13 cellular contexts compared by ENCODE assay signal in genomic region chr19:3697671-3698385, GRCh38. TPM values are rescaled to one million over a fixed set of nuclear protein-coding genes. Genes with fewer than 3 reads are reported as not detected.
DNase-seq lines count a peak whose midpoint lies in the region; ATAC-seq, FAIRE-seq and TF ChIP-seq lines count a peak whose summit lies in the region.
"Had no signal": no experiment of that assay in that cellular context is flagged by ENCODE, and none has a peak within 500 bp of the region (broad histone marks: within the 10 kb centered on the region; RNA-seq: fewer than 3 reads in every experiment).

No MANE protein-coding gene starts in this region.

- TF ChIP-seq RAD21 in K562 (CRISPR knock-in tag; conservative IDR thresholded peaks at IDR 0.05 in 1 of 2, IDR thresholded peaks at IDR 0.05 in 1 of 2): no peak

- TF ChIP-seq EP300 in K562 (IDR thresholded peaks at IDR 0.05; ENCODE audit: low read length): no peak

- POLR2A ChIA-PET in K562 (lab: Yijun Ruan, JAX): interaction anchor here (0.7 to 1.5 kb wide), 8 partner anchors 12 to 103 kb away, joined by 3 to 8 read pairs (median 4); no protein-coding TSS in a partner anchor
- POLR2A ChIA-PET in naive thymus-derived CD4-positive, alpha-beta T cell (lab: Charles Lee): interaction anchor here (5.8 kb wide), 1 partner anchor 9 kb away, joined by 79 read pairs; no protein-coding TSS in a partner anchor

- no peaks in the 10 kb centered on the region for H3K36me3 Mint-ChIP-seq in stimulated activated naive CD8-positive, alpha-beta T cell treated with anti-CD3 and anti-CD28 coated beads, Interleukin-15, Interleukin-2, amounts not matched to agents 100 ng/mL and 50 ng/mL, for 24 hours (ENCODE audit: low read depth)
- H3K36me3 Mint-ChIP-seq in naive thymus-derived CD4-positive, alpha-beta T cell: peaks cover 0 to under 1% (median 0%) of the 10 kb centered on the region in 5 donors

- H3K27me3 Mint-ChIP-seq in stimulated activated naive CD8-positive, alpha-beta T cell treated with anti-CD3 and anti-CD28 coated beads, Interleukin-15, Interleukin-2, amounts not matched to agents 100 ng/mL and 50 ng/mL, for 24 hours: no peaks in the 10 kb centered on the region
- no peaks in the 10 kb centered on the region for H3K27me3 Mint-ChIP-seq in naive thymus-derived CD4-positive, alpha-beta T cell

- no peaks in the 10 kb centered on the region; the same call in 1 of the 2 replicates for H3K9me3 ChIP-seq in K562 (replicated peaks; ENCODE audit: control insufficient read depth, insufficient read depth, low read depth, low read length)
- H3K9me3 ChIP-seq in naive thymus-derived CD4-positive, alpha-beta T cell (ENCODE audit: control insufficient read depth in 2 of 3, low read length in 3 of 3): no peaks in the 10 kb centered on the region
- no peaks in the 10 kb centered on the region for H3K9me3 ChIP-seq in aorta (ENCODE audit: control insufficient read depth, low read length)
- H3K9me3 ChIP-seq: psoas muscle had no signal

- no peak overlapping the region for H2AFZ ChIP-seq in K562 (ENCODE audit: low read depth, low read length)

- H3K4me3 Mint-ChIP-seq in stimulated activated naive CD8-positive, alpha-beta T cell treated with anti-CD3 and anti-CD28 coated beads, Interleukin-15, Interleukin-2, amounts not matched to agents 100 ng/mL and 50 ng/mL, for 24 hours: peak overlapping the region; percentile 91
- H3K4me3 Mint-ChIP-seq in naive thymus-derived CD4-positive, alpha-beta T cell: peak overlapping the region; percentile 32 to 97 (median 81)

- H3K36me3 ChIP-seq in K562 (ENCODE audit: control insufficient read depth, insufficient read depth, low read length): peaks cover 6% of the 10 kb centered on the region; the same call in 1 of the 3 replicates
- peaks cover 0 to 4% (median 0%) of the 10 kb centered on the region in 3 experiments for H3K36me3 ChIP-seq in naive thymus-derived CD4-positive, alpha-beta T cell (ENCODE audit: control insufficient read depth in 2 of 3, insufficient read depth in 3 of 3, low read length in 3 of 3)
- H3K36me3 ChIP-seq in aorta (ENCODE audit: control insufficient read depth in 1 of 2, insufficient read depth in 2 of 2, low read length in 1 of 2): no peaks in the 10 kb centered on the region

- peaks cover 60% of the 10 kb centered on the region for H3K79me2 ChIP-seq in K562 (ENCODE audit: control insufficient read depth, insufficient read depth, low read length)

- TF ChIP-seq POLR2A in K562 (conservative IDR thresholded peaks at IDR 0.05): no peak

- H3K4me1 ChIP-seq in K562 (replicated peaks in 1 of 2; ENCODE audit: control insufficient read depth in 2 of 2, insufficient read depth in 2 of 2, low read length in 2 of 2): peaks cover 13 to 71% of the 10 kb centered on the region in 2 experiments
- peaks cover 0 to 9% of the 10 kb centered on the region in 2 donors for H3K4me1 ChIP-seq in naive thymus-derived CD4-positive, alpha-beta T cell (ENCODE audit: control insufficient read depth in 2 of 2, insufficient read depth in 2 of 2, low read length in 2 of 2)
- H3K4me1 ChIP-seq in aorta (ENCODE audit: control insufficient read depth in 1 of 2, insufficient read depth in 2 of 2, low read length in 2 of 2): no peaks in the 10 kb centered on the region

- H3K27ac ChIP-seq in K562 (ENCODE audit: extremely low read depth, low read depth, low read length) (no peak overlapping the region), aorta (ENCODE audit: low read depth in 1 of 2, low read length in 2 of 2) (no peak overlapping the region)
- no peak overlapping the region for H3K27ac ChIP-seq in naive thymus-derived CD4-positive, alpha-beta T cell (ENCODE audit: low read depth, low read length)
- H3K27ac ChIP-seq: KMS-11, psoas muscle had no signal

- CTCF ChIA-PET in K562 (lab: Yijun Ruan, JAX; ENCODE audit: low intra/inter-chr PET ratio): no interaction called here
- CTCF ChIA-PET in naive thymus-derived CD4-positive, alpha-beta T cell (lab: Charles Lee): interaction anchor here (1.1 to 3.3 kb wide), 4 partner anchors 9 to 32 kb away, joined by 3 to 22 read pairs (median 5); no protein-coding TSS in a partner anchor

- BruUV-seq in K562 (replicated peaks; lab: Mats Ljungman, UMichigan): no TSS peak

- no peak for DNase-seq in stimulated activated naive CD8-positive, alpha-beta T cell treated with anti-CD3 and anti-CD28 coated beads, Interleukin-15, Interleukin-2, amounts not matched to agents 100 U/mL and 50 U/mL, for 24 hours
- no peak for DNase-seq in K562 (ENCODE audit: extremely low read depth in 1 of 4, low spot score in 3 of 4)
- DNase-seq in naive thymus-derived CD4-positive, alpha-beta T cell: no peak
- peak; percentile 47 to 77 for DNase-seq in aorta
- no peak for DNase-seq in anterior cingulate cortex (lab: John Stamatoyannopoulos, UW)
- no peak for DNase-seq in middle frontal gyrus (ENCODE audit: extremely low spot score, low spot score)
- DNase-seq in posterior cingulate gyrus: no peak
- DNase-seq: islet precursor cell, psoas muscle, SHP77 had no signal

- ATAC-seq in stimulated activated naive CD8-positive, alpha-beta T cell treated with anti-CD3 and anti-CD28 coated beads, Interleukin-15, Interleukin-2, amounts not matched to agents 100 U/mL and 50 U/mL, for 24 hours: no peak
- no peak for ATAC-seq in K562
- ATAC-seq in naive thymus-derived CD4-positive, alpha-beta T cell: no peak
- no peak for ATAC-seq in aorta (ENCODE audit: low FRiP score)
- ATAC-seq: esophagus mucosa, psoas muscle had no signal

- peaks cover 7% of the 10 kb centered on the region for H3K9me1 ChIP-seq in K562 (ENCODE audit: control insufficient read depth, insufficient read depth, low read length)

- H3K9me3 Mint-ChIP-seq in stimulated activated naive CD8-positive, alpha-beta T cell treated with anti-CD3 and anti-CD28 coated beads, Interleukin-15, Interleukin-2, amounts not matched to agents 100 ng/mL and 50 ng/mL, for 24 hours: no peaks in the 10 kb centered on the region
- H3K9me3 Mint-ChIP-seq in naive thymus-derived CD4-positive, alpha-beta T cell: no peaks in the 10 kb centered on the region

- no peak overlapping the region for H3K27ac Mint-ChIP-seq in stimulated activated naive CD8-positive, alpha-beta T cell treated with anti-CD3 and anti-CD28 coated beads, Interleukin-15, Interleukin-2, amounts not matched to agents 100 ng/mL and 50 ng/mL, for 24 hours
- H3K27ac Mint-ChIP-seq in naive thymus-derived CD4-positive, alpha-beta T cell: peak overlapping the region in 4 of 9 donors; percentile 56 to 86 (median 72)

- H3K9ac ChIP-seq in K562 (ENCODE audit: insufficient read depth in 1 of 2, low read depth in 2 of 2, low read length in 2 of 2): peak overlapping the region in 1 of 2 experiments; percentile 38; a peak in 2 of 4 replicates
- H3K9ac ChIP-seq: KMS-11 had no signal

- H3K4me3 ChIP-seq in K562 (no peak overlapping the region), aorta (ENCODE audit: low read length in 2 of 2) (no peak overlapping the region)
- no peak overlapping the region for H3K4me3 ChIP-seq in naive thymus-derived CD4-positive, alpha-beta T cell (ENCODE audit: low read length)
- H3K4me3 ChIP-seq: psoas muscle had no signal

- TF ChIP-seq CTCF in K562 (IDR thresholded peaks at IDR 0.05 in 2 of 3, conservative IDR thresholded peaks at IDR 0.05 in 1 of 3; ENCODE audit: insufficient read depth in 2 of 3, low read depth in 1 of 3, low read length in 3 of 3): no peak

- in situ Hi-C loops in K562 (cut with MboI): no loop called here

- peaks cover 28% of the 10 kb centered on the region for H3K4me1 Mint-ChIP-seq in stimulated activated naive CD8-positive, alpha-beta T cell treated with anti-CD3 and anti-CD28 coated beads, Interleukin-15, Interleukin-2, amounts not matched to agents 100 ng/mL and 50 ng/mL, for 24 hours (ENCODE audit: low read depth)
- H3K4me1 Mint-ChIP-seq in naive thymus-derived CD4-positive, alpha-beta T cell: peaks cover 6 to 41% (median 29%) of the 10 kb centered on the region in 7 donors

- no peak for FAIRE-seq in K562 (lab: Jason Lieb, UNC)

- H3K4me2 ChIP-seq in K562 (ENCODE audit: insufficient read depth, low read length): 0 out of 2 replicates have a peak overlapping the region, but pooled peaks have one; percentile 53
- H3K4me2 ChIP-seq: KMS-11 had no signal

- 87% methylated on average over 39 of the region's 43 CpGs for WGBS in K562 (ENCODE audit: insufficient coverage, low coverage, missing lambda C conversion rate)
- WGBS in aorta, 2 donors: 83 to 86% methylated on average over 43 of the region's 43 CpGs

- intact Hi-C loops in K562 (cut with micrococcal nuclease): no loop called here
- intact Hi-C loops in naive thymus-derived CD4-positive, alpha-beta T cell (cut with micrococcal nuclease): no loop called here
- intact Hi-C loops in aorta (cut with DNase I): no loop called here
- intact Hi-C loops in posterior cingulate gyrus (cut with DNase I): no loop called here

- H3K27me3 ChIP-seq in K562 (ENCODE audit: control insufficient read depth in 2 of 2, insufficient read depth in 2 of 2, low read length in 2 of 2) (no peaks in the 10 kb centered on the region), aorta (ENCODE audit: control insufficient read depth in 1 of 2, insufficient read depth in 2 of 2, low read length in 1 of 2) (no peaks in the 10 kb centered on the region)
- no peaks in the 10 kb centered on the region for H3K27me3 ChIP-seq in naive thymus-derived CD4-positive, alpha-beta T cell (ENCODE audit: control insufficient read depth in 2 of 2, insufficient read depth in 2 of 2, low read length in 2 of 2)

- peaks cover 21% of the 10 kb centered on the region for H4K20me1 ChIP-seq in K562 (replicated peaks; ENCODE audit: control insufficient read depth, insufficient read depth, low read length)

RNA-seq across cellular contexts. Expression of gene PIP5K1C, which starts 2.4 kb away (rescaled TPM):
- total RNA-seq in K562 (2011; cell fraction: chromatin; rRNA removed; ENCODE audit: low replicate concordance): 21.1 and 62.3 TPM in 2 replicates
- total RNA-seq in K562 (2011; cell fraction: nucleolus; rRNA removed): 28.3 and 30.5 TPM in 2 replicates
- total RNA-seq in K562 (2011; cell fraction: nucleoplasm; rRNA removed): 15.8 and 17.5 TPM in 2 replicates
- total RNA-seq in K562 (2014; rRNA removed): 6.0 and 10.7 TPM in 2 replicates
- total RNA-seq in K562 (2014; rRNA removed; fragmentation: Illumina TruSeq; extraction: Trizol): 1.4 and 1.9 TPM in 2 replicates
- total RNA-seq in K562 (2015; rRNA removed; fragmentation: Illumina TruSeq; extraction: Trizol): 4.1 and 5.3 TPM in 2 replicates
- total RNA-seq in K562 (2021): 21.4 and 22.1 TPM in 2 replicates
- 2.9 and 5.8 TPM in 2 replicates for polyA plus RNA-seq in K562 (2011; rRNA removed)
- polyA plus RNA-seq in K562 (2011; cell fraction: cytosol; rRNA removed): 2.9 and 6.4 TPM in 2 replicates
- polyA plus RNA-seq in K562 (2011; cell fraction: nucleus; rRNA removed): 9.4 and 20.2 TPM in 2 replicates
- 16.8 and 22.4 TPM in 2 replicates for polyA plus RNA-seq in K562 (2012)
- 8.0 and 11.3 TPM in 2 replicates for polyA plus RNA-seq in K562 (2014; fragmentation: Illumina TruSeq; extraction: Trizol)
- polyA plus RNA-seq in K562 (2014; fragmentation: Nextera tagmentation; extraction: Ambion mirVana): under 1 TPM; 0.38 to 0.61 TPM
- 7.6 and 8.3 TPM in 2 replicates for polyA plus RNA-seq in K562 (2014; rRNA removed)
- 5.1 and 9.5 TPM in 2 replicates for polyA minus RNA-seq in K562 (2011; rRNA and poly(A)+ RNA removed)
- 15.8 and 26.9 TPM in 2 replicates for polyA minus RNA-seq in K562 (2011; cell fraction: cytosol; rRNA and poly(A)+ RNA removed)
- polyA minus RNA-seq in K562 (2011; cell fraction: nucleus; rRNA and poly(A)+ RNA removed): 13.1 and 15.9 TPM in 2 replicates
- 10 to 100 TPM; 21.5 to 32.4 (median 30.7) TPM for total RNA-seq in naive thymus-derived CD4-positive, alpha-beta T cell
- 10 to 100 TPM in 1 of 2 donors, 1 to 10 TPM in 1; 6.8 to 17.8 TPM for polyA plus RNA-seq in naive thymus-derived CD4-positive, alpha-beta T cell
- 10 to 100 TPM; 78.7 to 83.3 TPM for total RNA-seq in aorta
- polyA plus RNA-seq in aorta: 10 to 100 TPM; 25.2 to 26.8 TPM

RNA-seq across cellular contexts. Expression of gene TJP3, which starts 10.4 kb away (rescaled TPM):
- 1.8 and 7.1 TPM in 2 replicates for total RNA-seq in K562 (2011; cell fraction: chromatin; rRNA removed; ENCODE audit: low replicate concordance)
- 2.9 and 3.5 TPM in 2 replicates for total RNA-seq in K562 (2011; cell fraction: nucleolus; rRNA removed)
- total RNA-seq in K562 (2011; cell fraction: nucleoplasm; rRNA removed): 1.8 and 2.6 TPM in 2 replicates
- total RNA-seq in K562 (2014; rRNA removed) (0.82 and 1.3 TPM in 2 replicates), K562 (2014; rRNA removed; fragmentation: Illumina TruSeq; extraction: Trizol) (0.11 and 0.38 TPM in 2 replicates), K562 (2015; rRNA removed; fragmentation: Illumina TruSeq; extraction: Trizol) (0.34 and 0.58 TPM in 2 replicates), K562 (2021) (0.92 and 2.4 TPM in 2 replicates), aorta (under 1 TPM; 0.26 to 0.60 TPM)
- polyA plus RNA-seq in K562 (2011; rRNA removed) (1.8 and 2.2 TPM in 2 replicates), K562 (2014; fragmentation: Illumina TruSeq; extraction: Trizol) (0.54 and 1.1 TPM in 2 replicates), K562 (2014; fragmentation: Nextera tagmentation; extraction: Ambion mirVana) (under 1 TPM in 1 of 2 experiments, not detected in 1; 0.11 TPM), K562 (2014; rRNA removed) (0.56 and 0.73 TPM in 2 replicates), aorta (10 to 100 TPM in 1 of 2 donors, under 1 TPM in 1; 0.84 to 29.2 TPM)
- polyA plus RNA-seq in K562 (2011; cell fraction: cytosol; rRNA removed): 1.9 and 5.2 TPM in 2 replicates
- 4.3 and 9.8 TPM in 2 replicates for polyA plus RNA-seq in K562 (2011; cell fraction: nucleus; rRNA removed)
- polyA plus RNA-seq in K562 (2012): 3.2 and 4.0 TPM in 2 replicates
- polyA minus RNA-seq in K562 (2011; rRNA and poly(A)+ RNA removed): 1.5 and 1.9 TPM in 2 replicates
- 0.86 and 2.2 TPM in 2 replicates for polyA minus RNA-seq in K562 (2011; cell fraction: cytosol; rRNA and poly(A)+ RNA removed)
- polyA minus RNA-seq in K562 (2011; cell fraction: nucleus; rRNA and poly(A)+ RNA removed): 2.3 and 3.4 TPM in 2 replicates
- total RNA-seq in naive thymus-derived CD4-positive, alpha-beta T cell: 10 to 100 TPM in 4 of 5 experiments, 1 to 10 TPM in 1; 1.2 to 20.1 (median 16.8) TPM
- polyA plus RNA-seq in naive thymus-derived CD4-positive, alpha-beta T cell: 10 to 100 TPM; 14.0 to 16.1 TPM

Comparison
In these comparisons a context has a peak if more than half of its experiments do, and no peak if none do; other contexts are left out.
1. DNase-seq: peak in aorta (2 of 2); none in stimulated activated naive CD8-positive, alpha-beta T cell treated with anti-CD3 and anti-CD28 coated beads, Interleukin-15, Interleukin-2, amounts not matched to agents 100 U/mL and 50 U/mL, for 24 hours (single experiment), K562 (0 of 4), naive thymus-derived CD4-positive, alpha-beta T cell (0 of 9), anterior cingulate cortex (0 of 58), middle frontal gyrus (single experiment) and posterior cingulate gyrus (0 of 10).